Comparison of ENCODE assay signal across 18 cellular contexts in genomic region chr9:133515240-133515610, GRCh38. TPM values are rescaled to one million over a fixed set of nuclear protein-coding genes. Genes with fewer than 3 reads are reported as not detected.
A peak's percentile ranks its signal among the peaks of the same experiment; 100 is the strongest.
DNase-seq lines count a peak whose midpoint lies in the region; ATAC-seq and TF ChIP-seq lines count a peak whose summit lies in the region.
"Had no signal": no experiment of that assay in that cellular context is flagged by ENCODE, and none has a peak within 500 bp of the region (broad histone marks: within the 10 kb centered on the region; RNA-seq: fewer than 3 reads in every experiment).

No MANE protein-coding gene starts in this region.

- H3K9ac ChIP-seq in Loucy (ENCODE audit: low read depth, low read length, poor library complexity, severe bottlenecking) (peak overlapping the region; percentile 27), mesenchymal stem cell (ENCODE audit: low read length) (no peak overlapping the region)
- H3K9ac ChIP-seq: BLaER1 had no signal

- intact Hi-C loops in Right ventricle myocardium inferior (cut with DNase I), result no loop called here

- H4K8ac ChIP-seq in mesenchymal stem cell (ENCODE audit: low read length), result no peak overlapping the region

- no peak overlapping the region for H2AFZ ChIP-seq in Loucy (ENCODE audit: low read length)
- no peak overlapping the region for H2AFZ ChIP-seq in mesenchymal stem cell (ENCODE audit: low read depth, low read length)
- H2AFZ ChIP-seq: GM23338 had no signal

- H3K36me3 ChIP-seq in right atrium auricular region (no peaks in the 10 kb centered on the region), Loucy (ENCODE audit: insufficient read depth, low read length) (no peaks in the 10 kb centered on the region), mesenchymal stem cell (ENCODE audit: control insufficient read depth in 1 of 2, insufficient read depth in 2 of 2, low read depth in 1 of 2, low read length in 2 of 2) (no peaks in the 10 kb centered on the region)
- H3K36me3 ChIP-seq: BLaER1 had no signal

- no peak overlapping the region for H2BK12ac ChIP-seq in mesenchymal stem cell (ENCODE audit: low read length in 2 of 2)

- H3K4me1 ChIP-seq in right atrium auricular region, result peaks cover 0 to 22% of the 10 kb centered on the region in 2 donors
- H3K4me1 ChIP-seq in Loucy (ENCODE audit: insufficient read depth, low read length, poor library complexity, severe bottlenecking), result peaks cover 12% of the 10 kb centered on the region
- peaks cover 2% of the 10 kb centered on the region for H3K4me1 ChIP-seq in mesenchymal stem cell (ENCODE audit: control insufficient read depth, insufficient read depth, low read depth, low read length)
- H3K4me1 ChIP-seq: A549 had no signal

- no peak overlapping the region for H3K23ac ChIP-seq in mesenchymal stem cell (ENCODE audit: low read length in 2 of 2)

- H3K4me3 ChIP-seq in right atrium auricular region, result no peak overlapping the region
- H3K4me3 ChIP-seq in Loucy (ENCODE audit: low read length, poor library complexity, severe bottlenecking), result no peak overlapping the region
- no peak overlapping the region for H3K4me3 ChIP-seq in mesenchymal stem cell (ENCODE audit: insufficient read depth in 1 of 2, low read depth in 1 of 2, low read length in 2 of 2)
- H3K4me3 ChIP-seq: A549, BLaER1, GM23338 had no signal

- 91% methylated on average over 10 of the region's 10 CpGs for WGBS in mesenchymal stem cell

- ATAC-seq in Right ventricle myocardium inferior, result no peak
- ATAC-seq: A549, GM23338 had no signal

- H3K14ac ChIP-seq in mesenchymal stem cell (ENCODE audit: low read length in 2 of 2), result no peak overlapping the region

- H3K27ac ChIP-seq in right atrium auricular region (no peak overlapping the region), mesenchymal stem cell (ENCODE audit: low read length, poor library complexity, severe bottlenecking) (no peak overlapping the region), substantia nigra (ENCODE audit: low read depth, low read length, poor library complexity, severe bottlenecking) (peak overlapping the region; percentile 79)
- H3K27ac ChIP-seq: 22Rv1, A549, BLaER1, HL-60 had no signal

- H2BK5ac ChIP-seq in mesenchymal stem cell (ENCODE audit: low read depth, low read length, poor library complexity, severe bottlenecking), result no peak overlapping the region

- no peak overlapping the region for H2AK5ac ChIP-seq in mesenchymal stem cell (ENCODE audit: low read length, severe bottlenecking)

- no peak for TF ChIP-seq CTCF in right atrium auricular region (IDR thresholded peaks at IDR 0.05)
- no peak for TF ChIP-seq CTCF in Loucy (conservative IDR thresholded peaks at IDR 0.05; ENCODE audit: low read length)

- H3K4me2 ChIP-seq in Loucy (ENCODE audit: low read depth, low read length, poor library complexity, severe bottlenecking) (no peak overlapping the region), mesenchymal stem cell (ENCODE audit: low read length, poor library complexity, severe bottlenecking) (no peak overlapping the region)
- H3K4me2 ChIP-seq: A549, GM23338 had no signal

- H3F3A ChIP-seq in Loucy (ENCODE audit: low read depth), result no peaks in the 10 kb centered on the region

- H2BK15ac ChIP-seq in mesenchymal stem cell (ENCODE audit: low read depth, poor library complexity, severe bottlenecking), result peak overlapping the region; percentile 80

- no peak overlapping the region for H2BK120ac ChIP-seq in mesenchymal stem cell (ENCODE audit: low read depth, low read length)

- no peaks in the 10 kb centered on the region for H3K27me3 ChIP-seq in right atrium auricular region
- H3K27me3 ChIP-seq in Loucy (ENCODE audit: insufficient read depth, low read length, poor library complexity, severe bottlenecking), result no peaks in the 10 kb centered on the region
- peaks cover 29 to 48% of the 10 kb centered on the region in 2 experiments for H3K27me3 ChIP-seq in mesenchymal stem cell (ENCODE audit: control insufficient read depth in 1 of 2, insufficient read depth in 1 of 2, low read length in 2 of 2)
- H3K27me3 ChIP-seq: BLaER1 had no signal

- H3K4ac ChIP-seq in mesenchymal stem cell (ENCODE audit: low read depth in 1 of 2, low read length in 2 of 2), result no peak overlapping the region

- DNase-seq in Right ventricle myocardium inferior (ENCODE audit: missing footprints), result peak; percentile 44
- DNase-seq in right atrium auricular region (ENCODE audit: low spot score), result no peak
- no peak for DNase-seq in mesenchymal stem cell
- no peak for DNase-seq in substantia nigra (lab: John Stamatoyannopoulos, UW)
- no peak for DNase-seq in HT-29 (ENCODE audit: low spot score)
- no peak for DNase-seq in mesenteric fat pad (ENCODE audit: low spot score)
- DNase-seq: Calu3; CD4-positive, alpha-beta memory T cell; GF-D8; HCEC 1CT; IMR-90 had no signal

- no peaks in the 10 kb centered on the region for H3K9me3 ChIP-seq in right atrium auricular region
- no peaks in the 10 kb centered on the region for H3K9me3 ChIP-seq in Loucy (ENCODE audit: insufficient read depth, low read depth, low read length)
- no peaks in the 10 kb centered on the region for H3K9me3 ChIP-seq in mesenchymal stem cell (ENCODE audit: control insufficient read depth, low read length)
- H3K9me3 ChIP-seq: A549, BLaER1 had no signal

- H3K18ac ChIP-seq in mesenchymal stem cell (ENCODE audit: low read depth in 1 of 2, low read length in 2 of 2), result no peak overlapping the region

- H3K9me2 ChIP-seq in Loucy (replicated peaks; ENCODE audit: low read depth, low read length), result no peaks in the 10 kb centered on the region

- H3K79me2 ChIP-seq in Loucy (ENCODE audit: insufficient read depth, low read length), result no peaks in the 10 kb centered on the region

- no peaks in the 10 kb centered on the region for H3K79me1 ChIP-seq in mesenchymal stem cell (replicated peaks; ENCODE audit: low read length, poor library complexity, severe bottlenecking)

- H4K91ac ChIP-seq in mesenchymal stem cell (ENCODE audit: low read length), result no peak overlapping the region

- H4K20me1 ChIP-seq in Loucy (ENCODE audit: insufficient read depth, low read length, poor library complexity, severe bottlenecking), result no peaks in the 10 kb centered on the region
- H4K20me1 ChIP-seq: BLaER1 had no signal

RNA-seq across cellular contexts. Expression of gene MYMK, which starts 9.5 kb away (rescaled TPM):
- not detected for total RNA-seq in Right ventricle myocardium inferior
- not detected for total RNA-seq in right atrium auricular region
- polyA plus RNA-seq in mesenchymal stem cell (2013, experiment 1 of 2), result not detected
- not detected for polyA plus RNA-seq in mesenchymal stem cell (2013, experiment 2 of 2)
- total RNA-seq in HT-29 (2014; rRNA removed; shearing (Covaris generic)), result not detected in 2 replicates
- total RNA-seq in mesenteric fat pad, result not detected
- total RNA-seq: Calu3; CD4-positive, alpha-beta memory T cell; GM23338; IMR-90 had no signal
- polyA plus RNA-seq: A549; CD14-positive monocyte; CD4-positive, alpha-beta memory T cell; GM23338; IMR-90 had no signal

RNA-seq across cellular contexts. Expression of gene ADAMTSL2, which starts 19.3 kb away (rescaled TPM):
- total RNA-seq in Right ventricle myocardium inferior (9.5 TPM), right atrium auricular region (10 to 100 TPM in 1 of 2 donors, 1 to 10 TPM in 1; 4.9 to 27.7 TPM), mesenteric fat pad (2.5 TPM)
- polyA plus RNA-seq in mesenchymal stem cell (2013, experiment 1 of 2), result 0.22 TPM
- polyA plus RNA-seq in mesenchymal stem cell (2013, experiment 2 of 2), result 0.21 TPM
- total RNA-seq in HT-29 (2014; rRNA removed; shearing (Covaris generic)), result 0.16 and 0.25 TPM in 2 replicates
- total RNA-seq: IMR-90 had no signal
- polyA plus RNA-seq: A549, CD14-positive monocyte, IMR-90 had no signal

RNA-seq across cellular contexts. Expression of gene SLC2A6, which starts 36.3 kb away (rescaled TPM):
- 2.7 TPM for total RNA-seq in Right ventricle myocardium inferior
- 1 to 10 TPM; 4.3 to 5.2 TPM for total RNA-seq in right atrium auricular region
- 29.4 TPM for polyA plus RNA-seq in mesenchymal stem cell (2013, experiment 1 of 2)
- polyA plus RNA-seq in mesenchymal stem cell (2013, experiment 2 of 2), result 28.2 TPM
- total RNA-seq in HT-29 (2014; rRNA removed; shearing (Covaris generic)), result 12.5 and 14.4 TPM in 2 replicates
- 3.9 TPM for total RNA-seq in mesenteric fat pad

RNA-seq across cellular contexts. Expression of gene CACFD1, which starts 55.4 kb away (rescaled TPM):
- total RNA-seq in Right ventricle myocardium inferior (13.9 TPM), right atrium auricular region (10 to 100 TPM; 11.9 to 12.4 TPM), mesenteric fat pad (9.3 TPM)
- polyA plus RNA-seq in mesenchymal stem cell (2013, experiment 1 of 2), result 6.9 TPM
- polyA plus RNA-seq in mesenchymal stem cell (2013, experiment 2 of 2), result 6.9 TPM
- 48.0 and 59.5 TPM in 2 replicates for total RNA-seq in HT-29 (2014; rRNA removed; shearing (Covaris generic))
